16 cellular contexts compared by ENCODE assay signal in genomic region chr5:137312060-137312459, GRCh38.
"Had no signal": no experiment of that assay in that cellular context is flagged by ENCODE, and none has a peak within 500 bp of the region (broad histone marks: within the 10 kb centered on the region; RNA-seq: fewer than 3 reads in every experiment).

No MANE protein-coding gene starts in this region.

- DNase-seq: activated CD4-positive, alpha-beta T cell treated with anti-CD3 and anti-CD28 coated beads, Interleukin-2, amount 50 U/mL, for 4 hours; activated gamma-delta T cell treated with Interleukin-2 at 50 U/mL for 16 hours; adrenal gland; effector CD8-positive, alpha-beta T cell; foreskin fibroblast; kidney; nephron progenitor cell; nucleus accumbens; retina; stimulated activated CD4-positive, alpha-beta T cell treated with anti-CD3 and anti-CD28 coated beads, Interleukin-2, amount 100 ng/mL, for 24 hours; stimulated activated naive CD8-positive, alpha-beta T cell treated with anti-CD3 and anti-CD28 coated beads, Interleukin-15, Interleukin-2, amounts not matched to agents 100 U/mL and 50 U/mL, for 24 hours had no signal

- H3K4me3 ChIP-seq: adrenal gland, tibial nerve, vagina had no signal

- H3K27ac ChIP-seq: adrenal gland, tibial nerve, vagina had no signal

- H3K9me3 Mint-ChIP-seq: activated naive CD4-positive, alpha-beta T cell treated with anti-CD3 and anti-CD28 coated beads, Interleukin-2, amount 50 U/mL, for 72 hours; nephron progenitor cell; T-helper 1 cell treated with Interleukin-12 subunit alpha and Interleukin-12 subunit beta and Interleukin-4 antibody, amounts not matched to agents 30 μg/mL and 1 μg/mL, for 36 hours had no signal

- H3K27me3 ChIP-seq: adrenal gland, tibial nerve, vagina had no signal

- H3K27ac Mint-ChIP-seq: activated naive CD4-positive, alpha-beta T cell treated with anti-CD3 and anti-CD28 coated beads, Interleukin-2, amount 50 U/mL, for 72 hours; nephron progenitor cell; T-helper 1 cell treated with Interleukin-12 subunit alpha and Interleukin-12 subunit beta and Interleukin-4 antibody, amounts not matched to agents 30 μg/mL and 1 μg/mL, for 36 hours had no signal

- H3K36me3 Mint-ChIP-seq: activated naive CD4-positive, alpha-beta T cell treated with anti-CD3 and anti-CD28 coated beads, Interleukin-2, amount 50 U/mL, for 72 hours had no signal

- H3K9me3 ChIP-seq: adrenal gland, tibial nerve, vagina had no signal

- H3K4me3 Mint-ChIP-seq: nephron progenitor cell; T-helper 1 cell treated with Interleukin-12 subunit alpha and Interleukin-12 subunit beta and Interleukin-4 antibody, amounts not matched to agents 30 μg/mL and 1 μg/mL, for 36 hours had no signal

- H3K36me3 ChIP-seq: adrenal gland, tibial nerve, vagina had no signal

- H3K4me1 Mint-ChIP-seq: nephron progenitor cell had no signal

- FAIRE-seq: bronchial epithelial cell, kidney had no signal
